ENCODE assay signal across 32 cellular contexts in genomic region chr3:45794177-45794560, GRCh38. TPM values are rescaled to one million over a fixed set of nuclear protein-coding genes. Genes with fewer than 3 reads are reported as not detected.
"Had no signal": no experiment of that assay in that cellular context is flagged by ENCODE, and none has a peak within 500 bp of the region (broad histone marks: within the 10 kb centered on the region; RNA-seq: fewer than 3 reads in every experiment).

No MANE protein-coding gene starts in this region.

- H3K36me3 ChIP-seq: Peyer's patch had no signal

- ATAC-seq: activated CD8-positive, alpha-beta T cell treated with anti-CD3 and anti-CD28 coated beads for 36 hours; activated T-cell treated with anti-CD3 and anti-CD28 coated beads, Interleukin-2, amount 50 U/mL, for 72 hours; activated T-helper 17 cell treated with anti-CD3 and anti-CD28 coated beads, Interleukin-2, amount 50 U/mL, for 72 hours; SK-N-SH treated with all-trans-retinoic acid at 6 μM for 48 hours; T-cell had no signal

- FAIRE-seq: bronchial epithelial cell, TTC549 had no signal

- H3K27me3 ChIP-seq: Peyer's patch had no signal

- DNase-seq: activated CD4-positive, alpha-beta T cell treated with anti-CD3 and anti-CD28 coated beads, Interleukin-2, amount 10 ng/mL, durations not matched to agents 24 days and 14 days; activated CD4-positive, alpha-beta T cell treated with anti-CD3 and anti-CD28 coated beads, Interleukin-2, amount 50 U/mL, for 4 hours; activated CD8-positive, alpha-beta T cell treated with anti-CD3 and anti-CD28 coated beads for 36 hours; activated effector memory CD4-positive, alpha-beta T cell treated with anti-CD3 and anti-CD28 coated beads, Interleukin-2, amount 50 U/mL, for 16 hours; activated naive CD4-positive, alpha-beta T cell; activated naive CD4-positive, alpha-beta T cell treated with anti-CD3 and anti-CD28 coated beads, Interleukin-2, amount 50 U/mL, for 16 hours; activated naive CD8-positive, alpha-beta T cell treated with anti-CD3 and anti-CD28 coated beads for 36 hours; activated T-cell treated with anti-CD3 and anti-CD28 coated beads, Interleukin-2, amount 50 U/mL, for 1 hour; activated T-cell treated with anti-CD3 and anti-CD28 coated beads, Interleukin-2, amount 50 U/mL, for 72 hours; amniotic stem cell; aorta; caudate nucleus; Karpas-422; KBM-7; NCI-H1105; NCI-H1417 treated with DMSO at 0.1 percent for 48 hours; NCI-H1694; NCI-H1930; NCI-H2081 treated with DMSO at 0.1 percent for 48 hours; NCI-H226; NCI-H446 treated with DMSO at 0.1 percent for 48 hours; RPMI8226; SIG-M5; T-cell had no signal

- H3K9me3 ChIP-seq: Peyer's patch had no signal

RNA-seq across cellular contexts. Expression of gene SLC6A20, which starts 2.2 kb away (rescaled TPM):
- total RNA-seq: activated CD4-positive, alpha-beta T cell treated with anti-CD3 and anti-CD28 coated beads, Interleukin-2, amount 10 ng/mL, durations not matched to agents 24 days and 14 days; activated CD8-positive, alpha-beta T cell treated with anti-CD3 and anti-CD28 coated beads for 36 hours; activated naive CD8-positive, alpha-beta T cell treated with anti-CD3 and anti-CD28 coated beads for 36 hours; activated T-cell treated with anti-CD3 and anti-CD28 coated beads, Interleukin-2, amount 50 U/mL, for 72 hours; activated T-helper 17 cell treated with anti-CD3 and anti-CD28 coated beads, Interleukin-2, amount 50 U/mL, for 72 hours; bronchial epithelial cell; MCF 10A; SK-MEL-5; T-helper 2 cell treated with Interferon-gamma antibody and Interleukin-4, amounts not matched to agents 100 ng/mL and 5 ng/mL, for 36 hours had no signal
